In genomic region chr3:38404286-38404685, GRCh38 we compare ENCODE assay signal across 10 cellular contexts. TPM values are rescaled to one million over a fixed set of nuclear protein-coding genes. Genes with fewer than 3 reads are reported as not detected.
A peak's percentile ranks its signal among the peaks of the same experiment; 100 is the strongest.
DNase-seq lines count a peak whose midpoint lies in the region; ATAC-seq and TF ChIP-seq lines count a peak whose summit lies in the region.
"Had no signal": no experiment of that assay in that cellular context is flagged by ENCODE, and none has a peak within 500 bp of the region (broad histone marks: within the 10 kb centered on the region; RNA-seq: fewer than 3 reads in every experiment).

No MANE protein-coding gene starts in this region.

- TF ChIP-seq POLR2A in transverse colon (IDR thresholded peaks at IDR 0.05) = no peak

- H3K9me3 ChIP-seq in left ventricle myocardium inferior (replicated peaks) = peaks cover under 1% of the 10 kb centered on the region
- H3K9me3 ChIP-seq in transverse colon = no peaks in the 10 kb centered on the region
- H3K9me3 ChIP-seq in smooth muscle cell (replicated peaks; ENCODE audit: low read depth) = peaks cover 3% of the 10 kb centered on the region

- H3K27me3 ChIP-seq in left ventricle myocardium inferior (ENCODE audit: low read depth) (no peaks in the 10 kb centered on the region), transverse colon (no peaks in the 10 kb centered on the region), smooth muscle cell (ENCODE audit: low read depth) (no peaks in the 10 kb centered on the region)

- WGBS in transverse colon (ENCODE audit: low coverage in 1 of 2), 2 donors = 59% methylated on average over 5 of the region's 5 CpGs; no CpG with 5 or more reads in 1 of the 2 donors
- 36% methylated on average over 5 of the region's 5 CpGs for WGBS in smooth muscle cell (ENCODE audit: low lambda C conversion rate)

- H3K36me3 ChIP-seq in left ventricle myocardium inferior = peaks cover 4% of the 10 kb centered on the region
- peaks cover 0 to 16% (median 0%) of the 10 kb centered on the region in 4 donors for H3K36me3 ChIP-seq in transverse colon
- no peaks in the 10 kb centered on the region for H3K36me3 ChIP-seq in smooth muscle cell (ENCODE audit: low read depth)

- H3K9ac ChIP-seq in smooth muscle cell (ENCODE audit: low read depth) = no peak overlapping the region

- POLR2A ChIA-PET in HEK293T (lab: Yijun Ruan, JAX) = no interaction called here

- DNase-seq in HEK293T (ENCODE audit: extremely low spot score) = no peak
- DNase-seq in amniotic epithelial cell (ENCODE audit: low read depth) = peak; percentile 81
- DNase-seq in left ventricle myocardium inferior = peak; percentile 51
- peak; percentile 26 for DNase-seq in transverse colon
- DNase-seq in smooth muscle cell (lab: John Stamatoyannopoulos, UW; ENCODE audit: unreplicated experiment) = no peak
- DNase-seq: islet precursor cell; NCI-H1930; stimulated activated CD4-positive, alpha-beta T cell treated with anti-CD3 and anti-CD28 coated beads, Interleukin-15, amount 100 ng/mL, for 24 hours had no signal

- H3K27ac ChIP-seq in left ventricle myocardium inferior (replicated peaks) = peak overlapping the region; percentile 14
- no peak overlapping the region for H3K27ac ChIP-seq in transverse colon
- H3K27ac ChIP-seq in smooth muscle cell (ENCODE audit: low read depth) = no peak overlapping the region

- no peak overlapping the region for H2AFZ ChIP-seq in smooth muscle cell (ENCODE audit: low read depth)

- no peak for TF ChIP-seq EP300 in transverse colon (IDR thresholded peaks at IDR 0.05; ENCODE audit: low read depth)

- H3K79me2 ChIP-seq in smooth muscle cell (ENCODE audit: low read depth) = no peaks in the 10 kb centered on the region

- H3K4me3 ChIP-seq in left ventricle myocardium inferior = no peak overlapping the region
- no peak overlapping the region for H3K4me3 ChIP-seq in transverse colon
- no peak overlapping the region for H3K4me3 ChIP-seq in smooth muscle cell

- ATAC-seq in GM18907 (IDR thresholded peaks at IDR 0.05; ENCODE audit: unreplicated experiment) = no peak
- ATAC-seq in GM19328 (IDR thresholded peaks at IDR 0.05; ENCODE audit: unreplicated experiment) = no peak

- TF ChIP-seq CTCF in left ventricle myocardium inferior (IDR thresholded peaks at IDR 0.05; ENCODE audit: borderline replicate concordance) = no peak
- no peak for TF ChIP-seq CTCF in transverse colon (IDR thresholded peaks at IDR 0.05)
- no peak for TF ChIP-seq CTCF in smooth muscle cell (IDR thresholded peaks at IDR 0.05; ENCODE audit: borderline replicate concordance, insufficient read depth, poor library complexity, severe bottlenecking)

- H3K4me2 ChIP-seq in smooth muscle cell = no peak overlapping the region

- intact Hi-C loops in left ventricle myocardium inferior (cut with micrococcal nuclease) (no loop called here), transverse colon (cut with DNase I; ENCODE audit: low total_unique reads) (no loop called here)

- in situ Hi-C loops in transverse colon (cut with MboI; ENCODE audit: low pct_ligation_motif_present in 1 of 4, low pct_unique_long_range_greater_than_20kb in 1 of 4, low sequenced_read_pairs in 3 of 4) = no loop called here

- no peaks in the 10 kb centered on the region for H3F3A ChIP-seq in smooth muscle cell (ENCODE audit: low read depth)

- CTCF ChIA-PET in HEK293T (lab: Yijun Ruan, JAX) = no interaction called here

- no peaks in the 10 kb centered on the region for H4K20me1 ChIP-seq in smooth muscle cell (ENCODE audit: low read depth)

- H3K4me1 ChIP-seq in left ventricle myocardium inferior = no peaks in the 10 kb centered on the region
- H3K4me1 ChIP-seq in transverse colon = no peaks in the 10 kb centered on the region
- H3K4me1 ChIP-seq in smooth muscle cell (ENCODE audit: low read depth) = no peaks in the 10 kb centered on the region

TF ChIP-seq in HEK293T, 16 proteins besides CTCF, POLR2A, EP300 and RAD21:
- no peak for TF ChIP-seq TARDBP (IDR thresholded peaks at IDR 0.05)
- TF ChIP-seq SUZ12 (IDR thresholded peaks at IDR 0.05) = no peak
- no peak for TF ChIP-seq BHLHE40 (IDR thresholded peaks at IDR 0.05; ENCODE audit: borderline replicate concordance)
- 0 out of 2 replicates have a peak, but pooled peaks have one; percentile 13 for TF ChIP-seq L3MBTL2 (conservative IDR thresholded peaks at IDR 0.05)

RNA-seq across cellular contexts. Expression of gene ACVR2B, which starts 49.4 kb away (rescaled TPM):
- total RNA-seq in left ventricle myocardium inferior (5.5 TPM), transverse colon (10 to 100 TPM in 1 of 4 donors, 1 to 10 TPM in 3; 5.9 to 12.3 (median 8.7) TPM), smooth muscle cell (8.6 and 10.0 TPM in 2 replicates)
- 2.1 and 7.5 TPM in 2 replicates for polyA plus RNA-seq in smooth muscle cell

RNA-seq across cellular contexts. Expression of gene XYLB, which starts 57.7 kb away (rescaled TPM):
- total RNA-seq in left ventricle myocardium inferior (0.91 TPM), transverse colon (10 to 100 TPM; 13.5 to 18.7 (median 15.1) TPM), smooth muscle cell (0.40 and 2.0 TPM in 2 replicates)
- polyA plus RNA-seq in smooth muscle cell = 0.61 and 1.5 TPM in 2 replicates

Comparison
In these comparisons a context has a peak if more than half of its experiments do, and no peak if none do; other contexts are left out.
1. DNase-seq: peak in amniotic epithelial cell (single experiment), left ventricle myocardium inferior (single experiment) and transverse colon (single experiment); none in HEK293T (single experiment) and smooth muscle cell (single experiment).